Comparison of ENCODE assay signal across 8 cellular contexts in the genomic region with DNA sequence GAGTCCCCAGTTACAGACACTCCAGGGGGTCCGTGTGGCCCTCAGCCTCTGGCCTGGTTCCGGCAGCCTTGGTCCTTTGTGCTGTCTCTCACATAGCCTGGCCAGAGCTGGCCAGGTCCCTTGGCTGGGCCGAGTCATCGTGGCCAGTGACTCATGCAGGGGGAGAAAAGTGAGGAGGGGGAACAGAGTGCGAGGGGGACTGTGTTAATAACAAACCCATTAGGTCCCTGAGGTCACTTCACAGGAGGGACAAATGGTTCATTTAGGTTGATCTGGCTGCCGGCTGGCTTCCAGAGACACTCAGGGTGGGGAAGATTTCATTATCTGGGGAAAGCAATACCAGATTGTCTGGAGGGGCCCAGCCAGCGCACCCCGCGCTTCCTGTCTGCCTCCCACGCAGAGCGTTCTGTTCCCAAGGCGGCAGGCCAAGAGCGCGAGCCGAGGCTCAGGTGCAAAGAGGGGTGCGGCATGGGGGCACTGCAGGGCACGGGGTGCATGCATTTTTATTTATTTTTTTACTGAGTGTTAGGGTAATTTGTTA.
DNase-seq lines count a peak whose midpoint lies in the region; FAIRE-seq and TF ChIP-seq lines count a peak whose summit lies in the region.
"Had no signal": no experiment of that assay in that cellular context is flagged by ENCODE, and none has a peak within 500 bp of the region (broad histone marks: within the 10 kb centered on the region; RNA-seq: fewer than 3 reads in every experiment).

No MANE protein-coding gene starts in this region.

- intact Hi-C loops in adrenal gland (cut with DNase I) (no loop called here), kidney (cut with DNase I) (no loop called here), testis (cut with DNase I; ENCODE audit: low total_unique reads) (no loop called here)

- WGBS in adrenal gland, 4 donors, result 30 to 40% (median 36%) methylated on average over 16 to 17 of the region's 17 CpGs
- 33 to 65% methylated on average over 7 to 17 of the region's 17 CpGs for WGBS in testis, 2 donors

- DNase-seq in adrenal gland (peak; percentile 68 to 85 (median 81)), kidney (peak; percentile 90), testis (peak; percentile 81), GOT3 (lab: John Stamatoyannopoulos, UW) (no peak), GM12891 (ENCODE audit: insufficient read length, low spot score) (no peak), NOMO-1 (lab: John Stamatoyannopoulos, UW; ENCODE audit: unreplicated experiment in 2 of 2) (no peak)

- TF ChIP-seq POLR2A in adrenal gland (IDR thresholded peaks at IDR 0.05) (peak in 1 of 2 donors; percentile 41), testis (IDR thresholded peaks at IDR 0.05) (no peak), GM12891 (IDR thresholded peaks at IDR 0.05; ENCODE audit: low read depth, low read length) (no peak)

- peak overlapping the region in 1 of 2 donors; percentile 46 for H3K9ac ChIP-seq in kidney (ENCODE audit: low read length in 2 of 2)

- TF ChIP-seq CTCF in adrenal gland (IDR thresholded peaks at IDR 0.05), result no peak
- no peak for TF ChIP-seq CTCF in kidney (IDR thresholded peaks at IDR 0.05; ENCODE audit: borderline replicate concordance, extremely low read depth, insufficient read depth)
- TF ChIP-seq CTCF in testis (IDR thresholded peaks at IDR 0.05), result no peak

- H3K4me1 ChIP-seq in adrenal gland (replicated peaks in 1 of 2) (peaks cover 36 to 50% of the 10 kb centered on the region in 2 donors), kidney (ENCODE audit: control insufficient read depth in 1 of 2, insufficient read depth in 1 of 2, low read depth in 1 of 2, low read length in 2 of 2) (peaks cover 29 to 31% of the 10 kb centered on the region in 2 donors), testis (peaks cover 53% of the 10 kb centered on the region)

- H3K27ac ChIP-seq in KOPT-K1 (ENCODE audit: low read depth, low read length, poor library complexity, severe bottlenecking), result peak overlapping the region; percentile 57
- peak overlapping the region; percentile 66 to 97 (median 90) for H3K27ac ChIP-seq in adrenal gland
- H3K27ac ChIP-seq in kidney (ENCODE audit: low read depth in 2 of 2, low read length in 2 of 2), result peak overlapping the region in 1 of 2 donors; percentile 59
- peak overlapping the region in 1 of 2 donors; percentile 84 for H3K27ac ChIP-seq in testis

- FAIRE-seq in kidney (lab: Jason Lieb, UNC) (no peak), GM12891 (lab: Jason Lieb, UNC) (no peak)

- no peaks in the 10 kb centered on the region for H3K27me3 ChIP-seq in adrenal gland
- no peaks in the 10 kb centered on the region for H3K27me3 ChIP-seq in testis

- no peaks in the 10 kb centered on the region for H3K36me3 ChIP-seq in KOPT-K1 (ENCODE audit: insufficient read depth, low read length)
- no peaks in the 10 kb centered on the region for H3K36me3 ChIP-seq in adrenal gland (replicated peaks in 1 of 2)
- no peaks in the 10 kb centered on the region for H3K36me3 ChIP-seq in kidney (ENCODE audit: control insufficient read depth in 1 of 2, insufficient read depth in 2 of 2, low read length in 2 of 2)
- H3K36me3 ChIP-seq in testis (ENCODE audit: low read depth, missing control alignments), result no peaks in the 10 kb centered on the region

- H3K9me3 ChIP-seq in KOPT-K1 (ENCODE audit: insufficient read depth, low read length, poor library complexity, severe bottlenecking) (no peaks in the 10 kb centered on the region), adrenal gland (replicated peaks in 1 of 3) (no peaks in the 10 kb centered on the region), kidney (ENCODE audit: control insufficient read depth in 1 of 2, low read length in 2 of 2) (no peaks in the 10 kb centered on the region), testis (no peaks in the 10 kb centered on the region)

- H3K4me3 ChIP-seq in adrenal gland (no peak overlapping the region), kidney (ENCODE audit: low read length in 2 of 2) (no peak overlapping the region), testis (no peak overlapping the region)
- H3K4me3 ChIP-seq: lung had no signal

TF ChIP-seq in GM12891, 5 proteins besides CTCF, POLR2A, EP300 and RAD21:
- TF ChIP-seq PAX5 (IDR thresholded peaks at IDR 0.05; ENCODE audit: insufficient read depth, low read length, severe bottlenecking) (no peak), TAF1 (IDR thresholded peaks at IDR 0.05; ENCODE audit: low read depth, low read length) (no peak), POU2F2 (IDR thresholded peaks at IDR 0.05; ENCODE audit: low read depth, low read length) (no peak), SPI1 (IDR thresholded peaks at IDR 0.05; ENCODE audit: low read depth, low read length) (no peak), POLR2AphosphoS5 (IDR thresholded peaks at IDR 0.05; ENCODE audit: low read depth, low read length) (no peak)
TF ChIP-seq in GM12891: peak in this region for 0.

Comparison
In these comparisons a context has a peak if more than half of its experiments do, and no peak if none do; other contexts are left out.
1. DNase-seq: peak in adrenal gland (7 of 7), kidney (single experiment) and testis (single experiment); none in GOT3 (single experiment), GM12891 (single experiment) and NOMO-1 (0 of 2).